Comparison of ENCODE assay signal across 8 cellular contexts in the genomic region with DNA sequence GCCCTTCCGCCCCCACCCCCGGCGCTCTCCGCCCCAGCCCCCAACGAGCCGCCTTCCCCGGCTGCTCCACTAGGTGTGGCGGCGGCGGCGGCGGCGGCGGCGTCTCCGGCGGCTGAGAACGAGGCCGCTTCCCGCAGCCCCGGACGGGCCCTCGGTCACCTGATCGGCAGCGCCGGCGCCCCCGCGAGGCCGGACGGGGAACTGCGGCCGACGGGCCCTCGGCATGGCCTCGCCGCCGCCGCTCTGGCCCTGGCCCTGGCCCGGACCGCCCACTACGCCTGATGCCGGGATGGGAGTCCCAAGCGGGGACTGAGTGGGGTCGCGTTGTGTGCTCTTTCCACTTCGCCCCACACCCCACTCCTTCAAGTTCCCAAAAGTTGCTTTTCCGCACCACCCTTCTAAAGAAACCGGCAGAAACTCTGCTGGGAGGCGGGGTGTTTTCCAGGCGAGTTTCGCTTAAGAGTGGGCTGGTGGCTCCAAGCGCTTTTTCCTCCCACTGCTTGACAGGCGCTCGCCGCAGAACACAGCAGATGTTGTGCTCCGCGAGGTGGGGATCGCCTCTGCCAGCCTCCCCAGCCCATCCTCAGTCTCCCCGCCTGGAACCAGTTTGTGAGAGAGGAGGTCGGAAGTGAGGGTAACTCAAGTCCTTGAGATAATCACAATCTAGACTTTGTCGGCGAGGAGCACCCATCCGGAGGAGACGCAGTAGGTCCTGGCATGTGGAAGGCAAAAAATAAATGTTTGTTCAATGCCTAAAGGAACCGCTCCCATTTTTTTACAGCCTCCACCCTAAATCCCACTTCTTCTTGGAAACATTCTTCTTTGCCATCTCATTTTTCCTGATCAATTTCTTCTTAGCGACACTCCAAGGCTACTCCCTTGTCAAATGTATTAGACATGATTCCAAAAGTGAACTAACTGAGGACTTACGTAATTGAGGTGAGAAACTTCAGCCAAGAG. TPM values are rescaled to one million over a fixed set of nuclear protein-coding genes. Genes with fewer than 3 reads are reported as not detected.
A peak's percentile ranks its signal among the peaks of the same experiment; 100 is the strongest.
DNase-seq lines count a peak whose midpoint lies in the region; ATAC-seq and TF ChIP-seq lines count a peak whose summit lies in the region.

A gene with protein sequence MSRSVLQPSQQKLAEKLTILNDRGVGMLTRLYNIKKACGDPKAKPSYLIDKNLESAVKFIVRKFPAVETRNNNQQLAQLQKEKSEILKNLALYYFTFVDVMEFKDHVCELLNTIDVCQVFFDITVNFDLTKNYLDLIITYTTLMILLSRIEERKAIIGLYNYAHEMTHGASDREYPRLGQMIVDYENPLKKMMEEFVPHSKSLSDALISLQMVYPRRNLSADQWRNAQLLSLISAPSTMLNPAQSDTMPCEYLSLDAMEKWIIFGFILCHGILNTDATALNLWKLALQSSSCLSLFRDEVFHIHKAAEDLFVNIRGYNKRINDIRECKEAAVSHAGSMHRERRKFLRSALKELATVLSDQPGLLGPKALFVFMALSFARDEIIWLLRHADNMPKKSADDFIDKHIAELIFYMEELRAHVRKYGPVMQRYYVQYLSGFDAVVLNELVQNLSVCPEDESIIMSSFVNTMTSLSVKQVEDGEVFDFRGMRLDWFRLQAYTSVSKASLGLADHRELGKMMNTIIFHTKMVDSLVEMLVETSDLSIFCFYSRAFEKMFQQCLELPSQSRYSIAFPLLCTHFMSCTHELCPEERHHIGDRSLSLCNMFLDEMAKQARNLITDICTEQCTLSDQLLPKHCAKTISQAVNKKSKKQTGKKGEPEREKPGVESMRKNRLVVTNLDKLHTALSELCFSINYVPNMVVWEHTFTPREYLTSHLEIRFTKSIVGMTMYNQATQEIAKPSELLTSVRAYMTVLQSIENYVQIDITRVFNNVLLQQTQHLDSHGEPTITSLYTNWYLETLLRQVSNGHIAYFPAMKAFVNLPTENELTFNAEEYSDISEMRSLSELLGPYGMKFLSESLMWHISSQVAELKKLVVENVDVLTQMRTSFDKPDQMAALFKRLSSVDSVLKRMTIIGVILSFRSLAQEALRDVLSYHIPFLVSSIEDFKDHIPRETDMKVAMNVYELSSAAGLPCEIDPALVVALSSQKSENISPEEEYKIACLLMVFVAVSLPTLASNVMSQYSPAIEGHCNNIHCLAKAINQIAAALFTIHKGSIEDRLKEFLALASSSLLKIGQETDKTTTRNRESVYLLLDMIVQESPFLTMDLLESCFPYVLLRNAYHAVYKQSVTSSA (minus strand): TSS at position 117 of the 960 bp plus-strand sequence. CDS start 358 bp downstream, outside the sequence.

- peak within 1 kb of the TSS; percentile 96 for H3K27ac Mint-ChIP-seq in endodermal cell
- no peak within 1 kb of the TSS for H3K27ac Mint-ChIP-seq in memory B cell

- H3K4me3 Mint-ChIP-seq in endodermal cell: peak within 1 kb of the TSS; percentile 94
- H3K4me3 Mint-ChIP-seq in memory B cell: peak within 1 kb of the TSS; percentile 68

- H3K27me3 Mint-ChIP-seq in endodermal cell (ENCODE audit: insufficient read depth) (no peaks in the 10 kb centered on the region), memory B cell (peaks cover 26% of the 10 kb centered on the region)

- peak within 1 kb of the TSS; percentile 96 for H3K27ac ChIP-seq in endodermal cell (ENCODE audit: low read depth, low read length)

- no peaks in the 10 kb centered on the region for H3K9me3 ChIP-seq in endodermal cell (ENCODE audit: control insufficient read depth, low read length)

- peak; percentile 60 for DNase-seq in AG09319 (ENCODE audit: extremely low read depth, low read depth)
- peak; percentile 82 for DNase-seq in NCI-H748 treated with DMSO at 0.1 percent for 48 hours (lab: John Stamatoyannopoulos, UW)
- peak; percentile 80 for DNase-seq in activated CD8-positive, alpha-beta memory T cell treated with anti-CD3 and anti-CD28 coated beads, Interleukin-2, amount 50 U/mL, for 4 hours
- DNase-seq in endodermal cell: peak; percentile 98
- peak; percentile 52 to 79 for DNase-seq in memory B cell (ENCODE audit: low spot score in 2 of 2)
- DNase-seq in stimulated activated CD4-positive, alpha-beta T cell treated with anti-CD3 and anti-CD28 coated beads, TNF-alpha, amount 100 ng/mL, for 48 hours (ENCODE audit: low read depth in 3 of 3): peak; percentile 69 to 82 (median 81)

- H3K27me3 ChIP-seq in endodermal cell (ENCODE audit: control insufficient read depth, insufficient read depth, low read length, poor library complexity, severe bottlenecking): no peaks in the 10 kb centered on the region

- H3K9me3 Mint-ChIP-seq in endodermal cell: no peaks in the 10 kb centered on the region
- peaks cover 4% of the 10 kb centered on the region for H3K9me3 Mint-ChIP-seq in memory B cell

- WGBS in endodermal cell (ENCODE audit: insufficient coverage in 1 of 2, insufficient read length in 1 of 2), 2 experiments: 14 to 24% methylated on average over 15 to 68 of the region's 68 CpGs

- H3K4me1 ChIP-seq in endodermal cell (ENCODE audit: control insufficient read depth, insufficient read depth, low read length): peaks cover 9% of the 10 kb centered on the region

- peak; percentile 87 for ATAC-seq in GM19023 (IDR thresholded peaks at IDR 0.05; ENCODE audit: unreplicated experiment)
- ATAC-seq in HG03196 (IDR thresholded peaks at IDR 0.05; ENCODE audit: unreplicated experiment): peak; percentile 91
- ATAC-seq in memory B cell (ENCODE audit: low read depth): peak; percentile 71

- no peaks in the 10 kb centered on the region for H3K36me3 ChIP-seq in endodermal cell (ENCODE audit: control insufficient read depth, insufficient read depth, low read length)

- peak within 1 kb of the TSS; percentile 96 for H3K4me3 ChIP-seq in endodermal cell (ENCODE audit: low read length)

- H3K9ac ChIP-seq in endodermal cell (ENCODE audit: extremely low read depth, low read length, poor library complexity, severe bottlenecking): peak within 1 kb of the TSS; percentile 76

- H3K36me3 Mint-ChIP-seq in endodermal cell (ENCODE audit: low read depth) (no peaks in the 10 kb centered on the region), memory B cell (peaks cover 4% of the 10 kb centered on the region)

- TF ChIP-seq CTCF in AG09319 (IDR thresholded peaks at IDR 0.05; ENCODE audit: low read depth, low read length) (peak; percentile 41), endodermal cell (conservative IDR thresholded peaks at IDR 0.05) (peak; percentile 94)

- H3K4me1 Mint-ChIP-seq in endodermal cell (peaks cover 25% of the 10 kb centered on the region), memory B cell (peaks cover 13% of the 10 kb centered on the region)

RNA-seq across cellular contexts. Expression of the gene that starts here (rescaled TPM):
- total RNA-seq in endodermal cell: 100 to 1,000 TPM; 128 to 136 TPM
- polyA plus RNA-seq in endodermal cell (2013, experiment 1 of 2): 125 TPM
- polyA plus RNA-seq in endodermal cell (2013, experiment 2 of 2): 118 TPM

Comparison
In these comparisons a context has a peak if more than half of its experiments do, and no peak if none do; other contexts are left out.
1. Peak in every context shown above with its lines: DNase-seq, ATAC-seq, H3K4me3 ChIP-seq and H3K27ac ChIP-seq.